19 cellular contexts compared by ENCODE assay signal in the genomic region with DNA sequence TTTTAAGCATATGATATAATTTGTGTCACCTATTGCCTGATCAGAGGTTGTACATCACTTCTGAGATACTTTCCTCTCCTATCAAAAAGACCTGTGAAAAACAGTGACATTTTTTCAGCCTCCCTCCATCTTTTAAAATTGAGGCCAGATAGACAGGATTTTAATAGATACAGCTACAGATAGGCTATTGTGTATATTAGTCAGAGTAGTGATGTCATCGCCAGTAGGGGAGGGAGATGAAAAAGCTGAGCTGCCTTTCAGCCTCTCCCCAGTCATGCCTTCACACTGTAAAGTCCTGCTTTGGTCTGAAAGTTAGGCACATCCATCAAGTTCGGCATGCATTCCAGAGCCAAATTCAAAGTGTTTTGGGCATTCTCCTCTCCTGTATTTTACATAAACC. TPM values are rescaled to one million over a fixed set of nuclear protein-coding genes. Genes with fewer than 3 reads are reported as not detected.
DNase-seq lines count a peak whose midpoint lies in the region; ATAC-seq and TF ChIP-seq lines count a peak whose summit lies in the region.
"Had no signal": no experiment of that assay in that cellular context is flagged by ENCODE, and none has a peak within 500 bp of the region (broad histone marks: within the 10 kb centered on the region; RNA-seq: fewer than 3 reads in every experiment).

No MANE protein-coding gene starts in this region.

- H3K4me2 ChIP-seq in PC-3 (ENCODE audit: low read length): no peak overlapping the region
- H3K4me2 ChIP-seq: A549 had no signal

- POLR2A ChIA-PET in PC-3 (lab: Charles Lee; ENCODE audit: unreplicated experiment): interaction anchor here (0.6 kb wide), 1 partner anchor 711 kb away, joined by 5 read pairs; no protein-coding TSS in a partner anchor

- no peak overlapping the region for H3K9ac ChIP-seq in PC-3 (ENCODE audit: low read length)

- peaks cover 49% of the 10 kb centered on the region for H4K20me1 ChIP-seq in PC-3 (ENCODE audit: low read length)

- H3K9me2 ChIP-seq in PC-3 (replicated peaks; ENCODE audit: low read length): no peaks in the 10 kb centered on the region

- H3K4me3 Mint-ChIP-seq in activated CD4-positive, alpha-beta T cell treated with anti-CD3 and anti-CD28 coated beads, Interleukin-2, amount 10 ng/mL, durations not matched to agents 24 days and 14 days: no peak overlapping the region
- H3K4me3 Mint-ChIP-seq: H9 had no signal

- no peaks in the 10 kb centered on the region for H3K27me3 ChIP-seq in PC-3 (ENCODE audit: low read length)
- H3K27me3 ChIP-seq: heart left ventricle, neutrophil, tibial artery had no signal

- H3K27me3 Mint-ChIP-seq in activated CD4-positive, alpha-beta T cell treated with anti-CD3 and anti-CD28 coated beads, Interleukin-2, amount 10 ng/mL, durations not matched to agents 24 days and 14 days: no peaks in the 10 kb centered on the region

- CTCF ChIA-PET in PC-3 (lab: Charles Lee): no interaction called here

- H3K36me3 Mint-ChIP-seq in activated CD4-positive, alpha-beta T cell treated with anti-CD3 and anti-CD28 coated beads, Interleukin-2, amount 10 ng/mL, durations not matched to agents 24 days and 14 days (ENCODE audit: low read depth): peaks cover 59% of the 10 kb centered on the region

- ATAC-seq in PC-3: peak; percentile 53; the same call in 1 of the 2 replicates
- no peak for ATAC-seq in HG02852 (IDR thresholded peaks at IDR 0.05; ENCODE audit: unreplicated experiment)
- ATAC-seq in GM18870 (IDR thresholded peaks at IDR 0.05; ENCODE audit: unreplicated experiment): no peak

- peaks cover 65% of the 10 kb centered on the region for H3K36me3 ChIP-seq in PC-3 (ENCODE audit: low read depth, low read length)

- H3K27ac Mint-ChIP-seq in activated CD4-positive, alpha-beta T cell treated with anti-CD3 and anti-CD28 coated beads, Interleukin-2, amount 10 ng/mL, durations not matched to agents 24 days and 14 days: peak overlapping the region; percentile 0

- no peak for TF ChIP-seq CTCF in PC-3 (conservative IDR thresholded peaks at IDR 0.05; ENCODE audit: low read depth, low read length)
- TF ChIP-seq CTCF in epithelial cell of esophagus (IDR thresholded peaks at IDR 0.05; ENCODE audit: insufficient read depth, low read depth, low read length, missing control alignments): no peak

- H3K4me1 Mint-ChIP-seq in activated CD4-positive, alpha-beta T cell treated with anti-CD3 and anti-CD28 coated beads, Interleukin-2, amount 10 ng/mL, durations not matched to agents 24 days and 14 days: peaks cover 30% of the 10 kb centered on the region
- H3K4me1 Mint-ChIP-seq: H9 had no signal

- no peaks in the 10 kb centered on the region for H3K9me3 Mint-ChIP-seq in activated CD4-positive, alpha-beta T cell treated with anti-CD3 and anti-CD28 coated beads, Interleukin-2, amount 10 ng/mL, durations not matched to agents 24 days and 14 days
- H3K9me3 Mint-ChIP-seq: H9 had no signal

- no peaks in the 10 kb centered on the region for H3K9me3 ChIP-seq in PC-3 (ENCODE audit: low read length)
- H3K9me3 ChIP-seq: A549, heart left ventricle, neutrophil, tibial artery had no signal

- intact Hi-C loops in activated CD4-positive, alpha-beta T cell treated with anti-CD3 and anti-CD28 coated beads, Interleukin-2, amount 10 ng/mL, durations not matched to agents 24 days and 14 days (cut with micrococcal nuclease): no loop called here
- intact Hi-C loops in PC-3 (cut with micrococcal nuclease): no loop called here

- H3K4me1 ChIP-seq in PC-3 (ENCODE audit: insufficient read depth, low read length): no peaks in the 10 kb centered on the region

- peaks cover 66% of the 10 kb centered on the region for H3K79me2 ChIP-seq in PC-3 (ENCODE audit: low read length)

- H3K27ac ChIP-seq in PC-3 (ENCODE audit: low read length): no peak overlapping the region
- H3K27ac ChIP-seq: A549, heart left ventricle, tibial artery had no signal

- H2AFZ ChIP-seq in PC-3 (ENCODE audit: low read length): no peak overlapping the region

- no peaks in the 10 kb centered on the region for H3F3A ChIP-seq in PC-3 (ENCODE audit: low read length, unreplicated experiment)

- BruUV-seq in PC-3 (replicated peaks; lab: Mats Ljungman, UMichigan): no TSS peak

- no peak for DNase-seq in activated CD4-positive, alpha-beta T cell treated with anti-CD3 and anti-CD28 coated beads, Interleukin-2, amount 10 ng/mL, durations not matched to agents 24 days and 14 days
- no peak for DNase-seq in activated CD4-positive, alpha-beta T cell treated with anti-CD3 and anti-CD28 coated beads, Interleukin-2, amount 50 U/mL, for 1 hour
- peak; percentile 30 for DNase-seq in PC-3
- DNase-seq in epithelial cell of esophagus (ENCODE audit: low read depth): peak; percentile 48
- peak; percentile 85 for DNase-seq in pons (ENCODE audit: low spot score)
- no peak for DNase-seq in NCI-H524 treated with DMSO at 0.1 percent for 48 hours (lab: John Stamatoyannopoulos, UW)
- DNase-seq: activated CD8-positive, alpha-beta memory T cell treated with anti-CD3 and anti-CD28 coated beads, Interleukin-2, amount 50 U/mL, for 4 hours; DMS 273 treated with DMSO at 0.1 percent for 48 hours; effector CD4-positive, alpha-beta T cell; H9; heart left ventricle; NCI-H1436; NCI-H510A treated with DMSO at 0.1 percent for 48 hours; Right ventricle myocardium superior; tibial artery had no signal

- H3K4me3 ChIP-seq in PC-3 (ENCODE audit: low read length) (no peak overlapping the region), epithelial cell of esophagus (ENCODE audit: low read length) (no peak overlapping the region)
- H3K4me3 ChIP-seq: A549, heart left ventricle, tibial artery had no signal

RNA-seq across cellular contexts. Expression of gene PABPC1L, which starts 7.9 kb away (rescaled TPM):
- 96.9 and 103 TPM in 2 replicates for total RNA-seq in activated CD4-positive, alpha-beta T cell treated with anti-CD3 and anti-CD28 coated beads, Interleukin-2, amount 10 ng/mL, durations not matched to agents 24 days and 14 days
- 32.0 and 40.7 TPM in 2 replicates for total RNA-seq in PC-3 (2014; rRNA removed)

RNA-seq across cellular contexts. Expression of gene YWHAB, which starts 16.5 kb away (rescaled TPM):
- 241 and 243 TPM in 2 replicates for total RNA-seq in activated CD4-positive, alpha-beta T cell treated with anti-CD3 and anti-CD28 coated beads, Interleukin-2, amount 10 ng/mL, durations not matched to agents 24 days and 14 days
- 116 and 118 TPM in 2 replicates for total RNA-seq in PC-3 (2014; rRNA removed)

RNA-seq across cellular contexts. Expression of gene TOMM34, which starts 58.2 kb away (rescaled TPM):
- 63.4 and 64.5 TPM in 2 replicates for total RNA-seq in activated CD4-positive, alpha-beta T cell treated with anti-CD3 and anti-CD28 coated beads, Interleukin-2, amount 10 ng/mL, durations not matched to agents 24 days and 14 days
- 103 and 120 TPM in 2 replicates for total RNA-seq in PC-3 (2014; rRNA removed)

Comparison
In these comparisons a context has a peak if more than half of its experiments do, and no peak if none do; other contexts are left out.
1. DNase-seq: peak in PC-3 (single experiment), epithelial cell of esophagus (single experiment) and pons (single experiment); none in activated CD4-positive, alpha-beta T cell treated with anti-CD3 and anti-CD28 coated beads, Interleukin-2, amount 10 ng/mL, durations not matched to agents 24 days and 14 days (single experiment), activated CD4-positive, alpha-beta T cell treated with anti-CD3 and anti-CD28 coated beads, Interleukin-2, amount 50 U/mL, for 1 hour (single experiment) and NCI-H524 treated with DMSO at 0.1 percent for 48 hours (single experiment).